8 cellular contexts compared by ENCODE assay signal in the genomic region with DNA sequence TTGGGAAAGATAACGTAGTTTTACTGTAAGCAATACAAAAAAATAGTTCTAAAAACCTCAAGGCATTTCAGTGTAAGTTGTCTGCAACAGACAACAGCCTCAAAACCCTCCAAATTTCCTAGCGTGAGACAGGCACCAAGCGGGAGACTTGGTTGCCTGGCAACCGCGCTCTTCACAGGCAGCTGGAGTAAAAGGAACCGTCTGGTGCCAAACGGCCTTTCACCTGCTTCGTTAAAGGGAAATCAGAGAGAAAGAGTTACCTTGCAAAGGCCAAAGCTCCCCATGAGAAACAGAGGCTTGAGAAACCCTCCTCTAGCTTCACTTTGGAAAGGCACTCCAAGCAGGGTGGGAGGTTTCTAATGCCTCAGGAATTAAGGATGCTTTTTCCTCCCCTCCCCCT.
DNase-seq lines count a peak whose midpoint lies in the region; ATAC-seq and TF ChIP-seq lines count a peak whose summit lies in the region.

No MANE protein-coding gene starts in this region.

- no peaks in the 10 kb centered on the region for H3K36me3 ChIP-seq in stomach
- no peaks in the 10 kb centered on the region for H3K36me3 ChIP-seq in mesenchymal stem cell (ENCODE audit: control insufficient read depth in 1 of 2, insufficient read depth in 2 of 2, low read depth in 1 of 2, low read length in 2 of 2)

- H3K27ac ChIP-seq in right cardiac atrium (ENCODE audit: low read length): no peak overlapping the region
- H3K27ac ChIP-seq in stomach: no peak overlapping the region
- H3K27ac ChIP-seq in mesenchymal stem cell (ENCODE audit: low read length, poor library complexity, severe bottlenecking): no peak overlapping the region
- H3K27ac ChIP-seq in coronary artery: no peak overlapping the region

- peaks cover 1% of the 10 kb centered on the region for H3K27me3 Mint-ChIP-seq in endothelial cell (ENCODE audit: unreplicated experiment)

- H3K79me1 ChIP-seq in mesenchymal stem cell (replicated peaks; ENCODE audit: low read length, poor library complexity, severe bottlenecking): no peaks in the 10 kb centered on the region

- H2AFZ ChIP-seq in mesenchymal stem cell (ENCODE audit: low read depth, low read length): no peak overlapping the region

- no peak overlapping the region for H3K23ac ChIP-seq in mesenchymal stem cell (ENCODE audit: low read length in 2 of 2)

- H3K18ac ChIP-seq in mesenchymal stem cell (ENCODE audit: low read depth in 1 of 2, low read length in 2 of 2): no peak overlapping the region

- H3K9me3 ChIP-seq in right cardiac atrium (ENCODE audit: control insufficient read depth, low read length) (no peaks in the 10 kb centered on the region), stomach (no peaks in the 10 kb centered on the region), mesenchymal stem cell (ENCODE audit: control insufficient read depth, low read length) (no peaks in the 10 kb centered on the region)

- no peaks in the 10 kb centered on the region for H3K36me3 Mint-ChIP-seq in endothelial cell (ENCODE audit: low read depth, unreplicated experiment)

- no peak overlapping the region for H3K27ac Mint-ChIP-seq in endothelial cell (ENCODE audit: unreplicated experiment)

- H3K27me3 ChIP-seq in right cardiac atrium (ENCODE audit: control insufficient read depth, insufficient read depth) (no peaks in the 10 kb centered on the region), stomach (no peaks in the 10 kb centered on the region), mesenchymal stem cell (ENCODE audit: control insufficient read depth in 1 of 2, insufficient read depth in 1 of 2, low read length in 2 of 2) (no peaks in the 10 kb centered on the region)

- H2BK120ac ChIP-seq in mesenchymal stem cell (ENCODE audit: low read depth, low read length): no peak overlapping the region

- WGBS in right cardiac atrium: 3% methylated on average over 8 of the region's 8 CpGs
- WGBS in stomach, 5 donors: 3 to 6% (median 5%) methylated on average over 8 of the region's 8 CpGs
- 7% methylated on average over 8 of the region's 8 CpGs for WGBS in mesenchymal stem cell

- H3K9me3 Mint-ChIP-seq in endothelial cell (ENCODE audit: unreplicated experiment): no peaks in the 10 kb centered on the region

- H3K4me3 Mint-ChIP-seq in endothelial cell (ENCODE audit: unreplicated experiment): no peak overlapping the region

- no peak overlapping the region for H4K8ac ChIP-seq in mesenchymal stem cell (ENCODE audit: low read length)

- H3K4me3 ChIP-seq in right cardiac atrium (ENCODE audit: low read length): no peak overlapping the region
- H3K4me3 ChIP-seq in stomach: no peak overlapping the region
- no peak overlapping the region for H3K4me3 ChIP-seq in mesenchymal stem cell (ENCODE audit: insufficient read depth in 1 of 2, low read depth in 1 of 2, low read length in 2 of 2)
- H3K4me3 ChIP-seq in coronary artery: no peak overlapping the region

- no peak overlapping the region for H3K9ac ChIP-seq in mesenchymal stem cell (ENCODE audit: low read length)

- TF ChIP-seq CTCF in endothelial cell (IDR thresholded peaks at IDR 0.05; ENCODE audit: unreplicated experiment): no peak
- no peak for TF ChIP-seq CTCF in stomach (IDR thresholded peaks at IDR 0.05)
- no peak for TF ChIP-seq CTCF in coronary artery (IDR thresholded peaks at IDR 0.05)

- TF ChIP-seq POLR2A in stomach (IDR thresholded peaks at IDR 0.05): no peak

- no peak overlapping the region for H3K4me2 ChIP-seq in mesenchymal stem cell (ENCODE audit: low read length, poor library complexity, severe bottlenecking)

- intact Hi-C loops in right cardiac atrium (cut with DNase I): no loop called here
- intact Hi-C loops in left ventricle myocardium superior (cut with micrococcal nuclease): no loop called here
- intact Hi-C loops in stomach (cut with DNase I; ENCODE audit: low total_unique reads): no loop called here
- intact Hi-C loops in left cardiac atrium (cut with DNase I): no loop called here

- ATAC-seq in right cardiac atrium (no peak), left ventricle myocardium superior (no peak), left cardiac atrium (no peak)

- DNase-seq in right cardiac atrium (peak in 2 of 3 donors; percentile 15 to 60), left ventricle myocardium superior (no peak), NCI-H2171 treated with DMSO at 0.1 percent for 48 hours (lab: John Stamatoyannopoulos, UW) (peak; percentile 94), endothelial cell (ENCODE audit: low spot score) (peak; percentile 45), stomach (peak; percentile 44), mesenchymal stem cell (no peak), coronary artery (ENCODE audit: low spot score) (no peak), left cardiac atrium (no peak)

- H2BK12ac ChIP-seq in mesenchymal stem cell (ENCODE audit: low read length in 2 of 2): no peak overlapping the region

- no peak for TF ChIP-seq EP300 in stomach (IDR thresholded peaks at IDR 0.05)

- H2BK5ac ChIP-seq in mesenchymal stem cell (ENCODE audit: low read depth, low read length, poor library complexity, severe bottlenecking): no peak overlapping the region

- no peak overlapping the region for H3K4ac ChIP-seq in mesenchymal stem cell (ENCODE audit: low read depth in 1 of 2, low read length in 2 of 2)

- H3K4me1 Mint-ChIP-seq in endothelial cell (ENCODE audit: unreplicated experiment): no peaks in the 10 kb centered on the region

- H3K4me1 ChIP-seq in right cardiac atrium (ENCODE audit: control insufficient read depth, insufficient read depth, low read length): no peaks in the 10 kb centered on the region
- H3K4me1 ChIP-seq in stomach: peaks cover 0 to 5% (median 1%) of the 10 kb centered on the region in 4 donors
- H3K4me1 ChIP-seq in mesenchymal stem cell (ENCODE audit: control insufficient read depth, insufficient read depth, low read depth, low read length): no peaks in the 10 kb centered on the region

- H4K91ac ChIP-seq in mesenchymal stem cell (ENCODE audit: low read length): no peak overlapping the region

- H2AK5ac ChIP-seq in mesenchymal stem cell (ENCODE audit: low read length, severe bottlenecking): no peak overlapping the region

- no peak overlapping the region for H3K14ac ChIP-seq in mesenchymal stem cell (ENCODE audit: low read length in 2 of 2)

- no peak overlapping the region for H2BK15ac ChIP-seq in mesenchymal stem cell (ENCODE audit: low read depth, poor library complexity, severe bottlenecking)

Comparison
In these comparisons a context has a peak if more than half of its experiments do, and no peak if none do; other contexts are left out.
1. DNase-seq: peak in right cardiac atrium (2 of 3), NCI-H2171 treated with DMSO at 0.1 percent for 48 hours (single experiment), endothelial cell (single experiment) and stomach (single experiment); none in left ventricle myocardium superior (single experiment), mesenchymal stem cell (single experiment), coronary artery (single experiment) and left cardiac atrium (single experiment).